Comparison of ENCODE assay signal across 18 cellular contexts in the genomic region with DNA sequence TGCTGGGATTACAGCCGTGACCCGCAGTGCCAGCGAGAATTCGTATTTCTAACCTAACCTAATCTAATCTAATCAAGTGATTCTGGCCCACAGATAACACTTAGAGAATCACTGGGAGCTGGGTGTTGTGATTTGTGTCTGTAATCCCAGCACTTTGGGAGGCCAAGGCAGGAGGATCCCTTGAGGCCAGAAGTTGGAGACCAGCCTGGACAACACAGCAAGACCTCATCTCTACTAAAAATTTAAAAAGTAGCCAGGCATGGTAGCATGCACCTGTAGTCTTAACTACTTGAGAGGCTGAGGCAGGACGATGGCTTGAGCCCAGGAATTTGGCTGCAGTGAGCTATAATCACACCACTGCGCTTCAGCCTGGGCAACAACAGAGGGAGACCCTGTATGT.
"Had no signal": no experiment of that assay in that cellular context is flagged by ENCODE, and none has a peak within 500 bp of the region (broad histone marks: within the 10 kb centered on the region; RNA-seq: fewer than 3 reads in every experiment).

No MANE protein-coding gene starts in this region.

- H3K9me3 ChIP-seq: left lung had no signal

- H3K9me3 Mint-ChIP-seq: activated T-cell treated with anti-CD3 and anti-CD28 coated beads, Interleukin-2, amount 50 U/mL, for 4 hours; stimulated activated naive CD8-positive, alpha-beta T cell treated with anti-CD3 and anti-CD28 coated beads, Interleukin-15, amount 100 ng/mL, for 72 hours; type B pancreatic cell had no signal

- H3K4me3 ChIP-seq: left lung had no signal

- H3K36me3 ChIP-seq: left lung had no signal

- H3K36me3 Mint-ChIP-seq: activated naive CD4-positive, alpha-beta T cell treated with anti-CD3 and anti-CD28 coated beads, Interleukin-2, amount 50 U/mL, for 72 hours; type B pancreatic cell had no signal

- H3K27ac Mint-ChIP-seq: activated CD8-positive, alpha-beta T cell treated with anti-CD3 and anti-CD28 coated beads, Interleukin-2, amount 10 ng/mL, durations not matched to agents 7 days and 5 days; activated naive CD4-positive, alpha-beta T cell treated with anti-CD3 and anti-CD28 coated beads, Interleukin-2, amount 50 U/mL, for 72 hours; stimulated activated naive CD8-positive, alpha-beta T cell treated with anti-CD3 and anti-CD28 coated beads, Interleukin-15, amount 100 ng/mL, for 72 hours had no signal

- H3K4me3 Mint-ChIP-seq: activated CD8-positive, alpha-beta T cell treated with anti-CD3 and anti-CD28 coated beads, Interleukin-2, amount 10 ng/mL, durations not matched to agents 7 days and 5 days; activated T-cell treated with anti-CD3 and anti-CD28 coated beads, Interleukin-2, amount 50 U/mL, for 4 hours; stimulated activated naive CD8-positive, alpha-beta T cell treated with anti-CD3 and anti-CD28 coated beads, Interleukin-15, amount 100 ng/mL, for 72 hours; type B pancreatic cell had no signal

- H3K4me1 ChIP-seq: left lung had no signal

- H3K27me3 Mint-ChIP-seq: stimulated activated naive CD8-positive, alpha-beta T cell treated with anti-CD3 and anti-CD28 coated beads, Interleukin-15, amount 100 ng/mL, for 72 hours; type B pancreatic cell had no signal

- DNase-seq: activated CD4-positive, alpha-beta T cell treated with anti-CD3 and anti-CD28 coated beads for 4 hours; activated CD8-positive, alpha-beta memory T cell treated with anti-CD3 and anti-CD28 coated beads, Interleukin-2, amount 50 U/mL, for 4 hours; activated CD8-positive, alpha-beta T cell treated with anti-CD3 and anti-CD28 coated beads, Interleukin-2, amount 10 ng/mL, durations not matched to agents 7 days and 5 days; activated effector memory CD4-positive, alpha-beta T cell treated with anti-CD3 and anti-CD28 coated beads, Interleukin-2, amount 50 U/mL, for 16 hours; activated T-cell treated with anti-CD3 and anti-CD28 coated beads, Interleukin-2, amount 50 U/mL, for 4 hours; amniotic stem cell; dermis blood vessel endothelial cell; kidney; left lung; occipital lobe; stimulated activated CD4-positive, alpha-beta T cell treated with anti-CD3 and anti-CD28 coated beads, Interleukin-12 subunit alpha, Interleukin-12 subunit beta, amount 100 ng/mL, for 4 hours; stimulated activated CD4-positive, alpha-beta T cell treated with anti-CD3 and anti-CD28 coated beads, Interleukin-1b, Interleukin-23, amount 100 ng/mL, for 48 hours; stimulated activated naive CD8-positive, alpha-beta T cell treated with anti-CD3 and anti-CD28 coated beads, Interleukin-15, amount 100 ng/mL, for 72 hours; SW 1271; T-helper 2 cell had no signal

- ATAC-seq: activated CD8-positive, alpha-beta T cell treated with anti-CD3 and anti-CD28 coated beads, Interleukin-2, amount 10 ng/mL, durations not matched to agents 7 days and 5 days; activated naive CD4-positive, alpha-beta T cell treated with anti-CD3 and anti-CD28 coated beads, Interleukin-2, amount 50 U/mL, for 72 hours; activated T-cell treated with anti-CD3 and anti-CD28 coated beads, Interleukin-2, amount 50 U/mL, for 4 hours; left lung; stimulated activated naive CD8-positive, alpha-beta T cell treated with anti-CD3 and anti-CD28 coated beads, Interleukin-15, amount 100 ng/mL, for 72 hours had no signal

- H3K27ac ChIP-seq: VCaP had no signal

- H3K27me3 ChIP-seq: left lung had no signal
